In genomic region chr3:51501833-51502561, GRCh38 we compare ENCODE assay signal across 1 cellular context.
A peak's percentile ranks its signal among the peaks of the same experiment; 100 is the strongest.
TF ChIP-seq lines count a peak whose summit lies in the region.

No MANE protein-coding gene starts in this region.

TF ChIP-seq in K562, 482 proteins besides CTCF, POLR2A, EP300 and RAD21 (continued from another document):
- TF ChIP-seq SP2 (IDR thresholded peaks at IDR 0.05; ENCODE audit: extremely low read depth, low read depth, low read length, poor library complexity, severe bottlenecking) = no peak
- TF ChIP-seq PREB (CRISPR knock-in tag; IDR thresholded peaks at IDR 0.05) = no peak
- no peak for TF ChIP-seq NEUROD1 (IDR thresholded peaks at IDR 0.05; ENCODE audit: borderline replicate concordance, low read depth, low read length, partially characterized antibody)
- 0 out of 2 replicates have a peak, but pooled peaks have one; percentile 11 for TF ChIP-seq ATF7 (IDR thresholded peaks at IDR 0.05)
- no peak for TF ChIP-seq NR2F6 (CRISPR knock-in tag; IDR thresholded peaks at IDR 0.05)
- TF ChIP-seq SRSF1 (IDR thresholded peaks at IDR 0.05; ENCODE audit: low read depth, low read length) = no peak
- TF ChIP-seq ELF2 (CRISPR knock-in tag; IDR thresholded peaks at IDR 0.05) = no peak
- no peak for TF ChIP-seq ELK1 (CRISPR knock-in tag; IDR thresholded peaks at IDR 0.05)
- no peak for TF ChIP-seq SUPT5H (IDR thresholded peaks at IDR 0.05)
- no peak for TF ChIP-seq SAP30 (IDR thresholded peaks at IDR 0.05; ENCODE audit: borderline replicate concordance, insufficient read depth, low read depth, low read length, poor library complexity, severe bottlenecking)
- no peak for TF ChIP-seq MCM2 (IDR thresholded peaks at IDR 0.05; ENCODE audit: low read depth)
- no peak for TF ChIP-seq RREB1 (CRISPR knock-in tag; IDR thresholded peaks at IDR 0.05)
- no peak for TF ChIP-seq PML (IDR thresholded peaks at IDR 0.05; ENCODE audit: low read length)
- TF ChIP-seq WHSC1 (IDR thresholded peaks at IDR 0.05; ENCODE audit: low read length) = no peak
- no peak for TF ChIP-seq LARP7 (IDR thresholded peaks at IDR 0.05)
- TF ChIP-seq ZNF212 (CRISPR knock-in tag; IDR thresholded peaks at IDR 0.05) = no peak
- TF ChIP-seq DIDO1 (tag; IDR thresholded peaks at IDR 0.05; ENCODE audit: low read depth) = no peak
- TF ChIP-seq RHOXF2B (CRISPR knock-in tag; conservative IDR thresholded peaks at IDR 0.05) = no peak
- TF ChIP-seq ZNF324 (CRISPR knock-in tag; IDR thresholded peaks at IDR 0.05) = no peak
TF ChIP-seq in K562: peak in this region for 5.
